ENCODE assay signal across 1 cellular context in the genomic region with DNA sequence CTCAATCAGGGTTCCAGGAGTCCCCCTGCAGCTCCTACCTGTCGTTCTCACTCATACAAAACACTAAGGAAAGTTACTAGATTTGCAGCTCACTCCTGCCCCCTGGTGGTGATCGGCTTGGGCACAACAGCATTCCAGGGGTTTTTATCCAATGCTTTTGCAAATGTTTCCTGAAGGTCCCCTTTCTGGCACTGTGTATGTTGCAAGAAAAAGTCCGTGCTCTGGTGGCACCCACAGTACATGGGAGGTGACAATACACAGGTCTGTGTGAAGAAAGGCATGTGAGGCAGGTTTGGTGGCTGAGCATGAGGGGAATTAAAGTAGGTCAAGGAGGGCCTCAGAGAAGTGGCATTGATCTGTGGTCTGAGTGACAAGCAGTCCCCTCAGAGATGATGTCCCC.
A peak's percentile ranks its signal among the peaks of the same experiment; 100 is the strongest.
TF ChIP-seq lines count a peak whose summit lies in the region.

No MANE protein-coding gene starts in this region.

TF ChIP-seq in HepG2, 621 proteins besides CTCF, POLR2A, EP300 and RAD21 (continued from another document):
- TF ChIP-seq ZMAT5 (CRISPR knock-in tag; IDR thresholded peaks at IDR 0.05; ENCODE audit: borderline replicate concordance, low read depth) (no peak), KDM1A (CRISPR knock-in tag; IDR thresholded peaks at IDR 0.05) (no peak), ZBTB40 (IDR thresholded peaks at IDR 0.05) (no peak), ZBTB40 (CRISPR knock-in tag; IDR thresholded peaks at IDR 0.05) (no peak), ELF1 (CRISPR knock-in tag; IDR thresholded peaks at IDR 0.05) (no peak), REXO4 (CRISPR knock-in tag; IDR thresholded peaks at IDR 0.05; ENCODE audit: borderline replicate concordance) (no peak), GMEB2 (CRISPR knock-in tag; IDR thresholded peaks at IDR 0.05; ENCODE audit: low read depth) (no peak), FIP1L1 (IDR thresholded peaks at IDR 0.05; ENCODE audit: borderline replicate concordance, insufficient read depth, low read depth, low read length) (no peak), SSRP1 (CRISPR knock-in tag; IDR thresholded peaks at IDR 0.05) (peak; percentile 72; the same call in 1 of the 2 replicates), NR0B2 (CRISPR knock-in tag; IDR thresholded peaks at IDR 0.05) (peak; percentile 63; the same call in 1 of the 2 replicates), SATB2 (CRISPR knock-in tag; IDR thresholded peaks at IDR 0.05) (no peak)
TF ChIP-seq in HepG2: peak in this region for 41.
